In the genomic region with DNA sequence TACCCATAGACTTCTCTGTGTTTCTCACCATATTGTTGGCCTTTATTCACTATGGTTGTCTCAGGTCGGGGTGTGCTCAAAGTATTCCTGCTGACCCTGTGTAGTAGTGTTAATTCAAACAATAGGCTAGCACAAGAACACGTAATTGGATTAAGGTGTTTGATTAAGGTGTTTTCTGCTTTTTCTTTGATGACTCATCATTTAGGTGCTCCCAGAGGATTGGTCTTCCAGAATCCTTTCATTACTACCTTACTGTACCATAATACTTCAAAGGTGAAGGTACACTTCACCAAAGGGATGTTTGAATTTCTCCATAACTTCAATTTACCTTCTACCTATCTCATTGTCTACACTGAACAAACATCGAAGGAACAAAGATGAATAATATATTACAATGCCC, we compare ENCODE assay signal across 30 cellular contexts.
"Had no signal": no experiment of that assay in that cellular context is flagged by ENCODE, and none has a peak within 500 bp of the region (broad histone marks: within the 10 kb centered on the region; RNA-seq: fewer than 3 reads in every experiment).

No MANE protein-coding gene starts in this region.

- FAIRE-seq: islet of Langerhans, kidney, urothelium cell line had no signal

- H3K4me2 ChIP-seq: neural progenitor cell had no signal

- H3K4me1 ChIP-seq: left ventricle myocardium inferior, neural progenitor cell, right atrium auricular region, stomach, tibial artery, upper lobe of right lung had no signal

- DNase-seq: hypothalamus; immature natural killer cell; kidney; left colon; left ventricle myocardium inferior; mesendoderm; naive B cell; natural killer cell; nephron progenitor cell; occipital lobe; ovary; stimulated activated CD4-positive, alpha-beta T cell treated with anti-CD3 and anti-CD28 coated beads, Interleukin-12 subunit alpha, Interleukin-12 subunit beta, amount 100 ng/mL, for 4 hours; stimulated activated CD4-positive, alpha-beta T cell treated with anti-CD3 and anti-CD28 coated beads, Interleukin-15, amount 100 ng/mL, for 24 hours; stimulated activated CD4-positive, alpha-beta T cell treated with anti-CD3 and anti-CD28 coated beads, Interleukin-2, amount 100 ng/mL, for 24 hours; stimulated activated CD4-positive, alpha-beta T cell treated with anti-CD3 and anti-CD28 coated beads, Interleukin-4, amount 100 ng/mL, for 1 hour; stimulated activated naive B cell treated with anti-CD40 and anti-IgM and Interleukin-4, amounts not matched to agents 10 μg/mL and 1 μg/mL and 100 μg/mL, for 72 hours; stimulated activated naive CD8-positive, alpha-beta T cell treated with anti-CD3 and anti-CD28 coated beads, Interleukin-15, Interleukin-2, amounts not matched to agents 100 U/mL and 50 U/mL, for 24 hours; stomach; tibial artery; trophoblast cell; upper lobe of right lung had no signal

- H3K9ac ChIP-seq: neural progenitor cell had no signal

- ATAC-seq: left colon; natural killer cell; sciatic nerve; stimulated activated naive B cell treated with anti-CD40 and anti-IgM and Interleukin-4, amounts not matched to agents 10 μg/mL and 1 μg/mL and 100 μg/mL, for 72 hours; stimulated activated naive CD8-positive, alpha-beta T cell treated with anti-CD3 and anti-CD28 coated beads, Interleukin-15, Interleukin-2, amounts not matched to agents 100 U/mL and 50 U/mL, for 24 hours; upper lobe of right lung had no signal

- H3K4me3 ChIP-seq: left ventricle myocardium inferior, lung, neural progenitor cell, ovary, right atrium auricular region, skin epidermis, stomach, thoracic aorta, tibial artery, upper lobe of right lung had no signal

- H3K27ac ChIP-seq: left ventricle myocardium inferior, neural progenitor cell, neutrophil, ovary, right atrium auricular region, skin epidermis, stomach, thoracic aorta, tibial artery, upper lobe of right lung had no signal

- H3K27me3 ChIP-seq: neural progenitor cell, neutrophil, ovary, right atrium auricular region, tibial artery, upper lobe of right lung had no signal

- H2AFZ ChIP-seq: neural progenitor cell had no signal

- H3K9me3 ChIP-seq: left ventricle myocardium inferior, neutrophil, ovary, right atrium auricular region, thoracic aorta, tibial artery, upper lobe of right lung had no signal

- H3K36me3 ChIP-seq: left ventricle myocardium inferior, neural progenitor cell, neutrophil, ovary, right atrium auricular region, stomach, thoracic aorta, tibial artery, upper lobe of right lung had no signal
